ENCODE assay signal across 13 cellular contexts in the genomic region with DNA sequence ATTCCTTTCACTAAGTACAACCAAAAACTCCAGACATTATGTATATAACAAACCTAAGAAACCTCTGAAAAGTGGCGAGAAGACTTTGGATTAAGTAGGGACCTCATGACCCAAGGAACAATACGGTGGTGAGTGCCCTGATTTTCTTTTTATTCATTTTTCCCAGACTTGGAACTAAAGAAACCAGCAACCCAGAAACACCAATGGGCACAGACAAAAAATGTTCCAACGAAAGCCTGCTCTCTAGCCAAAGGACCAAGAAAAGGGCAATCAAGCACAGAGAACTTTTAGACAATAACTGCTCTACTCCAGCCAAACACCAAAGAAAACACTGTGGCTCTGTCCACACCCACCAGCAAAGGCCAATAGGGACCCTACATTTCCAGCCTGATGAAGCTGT.
A peak's percentile ranks its signal among the peaks of the same experiment; 100 is the strongest.
DNase-seq lines count a peak whose midpoint lies in the region; ATAC-seq and TF ChIP-seq lines count a peak whose summit lies in the region.
"Had no signal": no experiment of that assay in that cellular context is flagged by ENCODE, and none has a peak within 500 bp of the region (broad histone marks: within the 10 kb centered on the region; RNA-seq: fewer than 3 reads in every experiment).

No MANE protein-coding gene starts in this region.

- no peak overlapping the region for H3K27ac ChIP-seq in CD8-positive, alpha-beta T cell (ENCODE audit: low read depth, low read length)
- H3K27ac ChIP-seq in naive thymus-derived CD4-positive, alpha-beta T cell (ENCODE audit: low read depth, low read length), result no peak overlapping the region
- H3K27ac ChIP-seq: C4-2B had no signal

- H3K27me3 Mint-ChIP-seq in CD8-positive, alpha-beta T cell (ENCODE audit: low read depth), result no peaks in the 10 kb centered on the region
- H3K27me3 Mint-ChIP-seq in activated T-helper 17 cell treated with anti-CD3 and anti-CD28 coated beads, Interleukin-2, amount 50 U/mL, for 72 hours, result no peaks in the 10 kb centered on the region
- peaks cover 0 to 15% (median 0%) of the 10 kb centered on the region in 5 donors for H3K27me3 Mint-ChIP-seq in naive thymus-derived CD4-positive, alpha-beta T cell
- H3K27me3 Mint-ChIP-seq in T-helper 2 cell treated with Interferon-gamma antibody and Interleukin-4, amounts not matched to agents 5 μg/mL and 100 μg/mL, for 36 hours (ENCODE audit: low read depth), result peaks cover 14% of the 10 kb centered on the region

- H3K27me3 ChIP-seq in CD8-positive, alpha-beta T cell (ENCODE audit: insufficient read depth, low read length), result no peaks in the 10 kb centered on the region
- H3K27me3 ChIP-seq in naive thymus-derived CD4-positive, alpha-beta T cell (ENCODE audit: control insufficient read depth in 2 of 2, insufficient read depth in 2 of 2, low read length in 2 of 2), result no peaks in the 10 kb centered on the region
- H3K27me3 ChIP-seq: BE2C had no signal

- POLR2A ChIA-PET in CD8-positive, alpha-beta T cell (lab: Charles Lee), result interaction anchor here (1.5 kb wide), 1 partner anchor 37 kb away, joined by 5 read pairs; no protein-coding TSS in a partner anchor
- POLR2A ChIA-PET in naive thymus-derived CD4-positive, alpha-beta T cell (lab: Charles Lee), result no interaction called here

- no peak for TF ChIP-seq POLR2A in erythroblast (IDR thresholded peaks at IDR 0.05; ENCODE audit: low read length)

- peaks cover 42% of the 10 kb centered on the region for H3K4me1 Mint-ChIP-seq in CD8-positive, alpha-beta T cell (ENCODE audit: low read depth)
- H3K4me1 Mint-ChIP-seq in activated T-helper 17 cell treated with anti-CD3 and anti-CD28 coated beads, Interleukin-2, amount 50 U/mL, for 72 hours, result peaks cover 27% of the 10 kb centered on the region
- peaks cover 30 to 59% (median 54%) of the 10 kb centered on the region in 7 donors for H3K4me1 Mint-ChIP-seq in naive thymus-derived CD4-positive, alpha-beta T cell
- H3K4me1 Mint-ChIP-seq in T-helper 2 cell treated with Interferon-gamma antibody and Interleukin-4, amounts not matched to agents 5 μg/mL and 100 μg/mL, for 36 hours (ENCODE audit: low read depth), result peaks cover 27% of the 10 kb centered on the region

- H3K4me3 Mint-ChIP-seq in CD8-positive, alpha-beta T cell, result no peak overlapping the region
- no peak overlapping the region for H3K4me3 Mint-ChIP-seq in activated T-helper 17 cell treated with anti-CD3 and anti-CD28 coated beads, Interleukin-2, amount 50 U/mL, for 72 hours
- H3K4me3 Mint-ChIP-seq in naive thymus-derived CD4-positive, alpha-beta T cell, result peak overlapping the region in 3 of 10 donors; percentile 0 to 61 (median 19)
- H3K4me3 Mint-ChIP-seq in T-helper 2 cell treated with Interferon-gamma antibody and Interleukin-4, amounts not matched to agents 5 μg/mL and 100 μg/mL, for 36 hours, result no peak overlapping the region

- DNase-seq in Ammon's horn (ENCODE audit: low spot score) (peak; percentile 45), SW480 (ENCODE audit: low spot score) (no peak), erythroblast (lab: John Stamatoyannopoulos, UW) (no peak)
- DNase-seq in CD8-positive, alpha-beta T cell, result no peak
- no peak for DNase-seq in naive thymus-derived CD4-positive, alpha-beta T cell
- no peak for DNase-seq in T-helper 2 cell treated with Interferon-gamma antibody and Interleukin-4, amounts not matched to agents 5 μg/mL and 100 μg/mL, for 36 hours (ENCODE audit: low spot score)
- DNase-seq: BE2C; Caco-2; CD8-positive, alpha-beta memory T cell had no signal

- H3K9me3 Mint-ChIP-seq in CD8-positive, alpha-beta T cell, result no peaks in the 10 kb centered on the region
- H3K9me3 Mint-ChIP-seq in activated T-helper 17 cell treated with anti-CD3 and anti-CD28 coated beads, Interleukin-2, amount 50 U/mL, for 72 hours, result no peaks in the 10 kb centered on the region
- peaks cover 0 to 10% (median 4%) of the 10 kb centered on the region in 11 donors for H3K9me3 Mint-ChIP-seq in naive thymus-derived CD4-positive, alpha-beta T cell
- H3K9me3 Mint-ChIP-seq in T-helper 2 cell treated with Interferon-gamma antibody and Interleukin-4, amounts not matched to agents 5 μg/mL and 100 μg/mL, for 36 hours, result peaks cover 7% of the 10 kb centered on the region

- H3K4me3 ChIP-seq in CD8-positive, alpha-beta T cell (ENCODE audit: low read depth, low read length), result no peak overlapping the region
- H3K4me3 ChIP-seq in naive thymus-derived CD4-positive, alpha-beta T cell (ENCODE audit: low read length), result no peak overlapping the region

- H3K27ac Mint-ChIP-seq in CD8-positive, alpha-beta T cell, result peak overlapping the region; percentile 20
- peak overlapping the region; percentile 10 for H3K27ac Mint-ChIP-seq in activated T-helper 17 cell treated with anti-CD3 and anti-CD28 coated beads, Interleukin-2, amount 50 U/mL, for 72 hours
- peak overlapping the region in 5 of 9 donors; percentile 1 to 78 (median 28) for H3K27ac Mint-ChIP-seq in naive thymus-derived CD4-positive, alpha-beta T cell
- no peak overlapping the region for H3K27ac Mint-ChIP-seq in T-helper 2 cell treated with Interferon-gamma antibody and Interleukin-4, amounts not matched to agents 5 μg/mL and 100 μg/mL, for 36 hours

- no peaks in the 10 kb centered on the region for H3K36me3 Mint-ChIP-seq in CD8-positive, alpha-beta T cell
- H3K36me3 Mint-ChIP-seq in activated T-helper 17 cell treated with anti-CD3 and anti-CD28 coated beads, Interleukin-2, amount 50 U/mL, for 72 hours (ENCODE audit: low read depth), result no peaks in the 10 kb centered on the region
- H3K36me3 Mint-ChIP-seq in naive thymus-derived CD4-positive, alpha-beta T cell, result peaks cover 0 to 17% (median 0%) of the 10 kb centered on the region in 5 donors
- no peaks in the 10 kb centered on the region for H3K36me3 Mint-ChIP-seq in T-helper 2 cell treated with Interferon-gamma antibody and Interleukin-4, amounts not matched to agents 5 μg/mL and 100 μg/mL, for 36 hours (ENCODE audit: low read depth)
- H3K36me3 Mint-ChIP-seq: CD8-positive, alpha-beta memory T cell had no signal

- CTCF ChIA-PET in CD8-positive, alpha-beta T cell (lab: Charles Lee), result interaction anchor here (1.3 kb wide), 1 partner anchor 34 kb away, joined by 5 read pairs; no protein-coding TSS in a partner anchor
- CTCF ChIA-PET in naive thymus-derived CD4-positive, alpha-beta T cell (lab: Charles Lee), result no interaction called here

- TF ChIP-seq CTCF in CD8-positive, alpha-beta T cell (IDR thresholded peaks at IDR 0.05), result no peak

- H3K9me3 ChIP-seq in CD8-positive, alpha-beta T cell (ENCODE audit: low read length), result no peaks in the 10 kb centered on the region
- H3K9me3 ChIP-seq in naive thymus-derived CD4-positive, alpha-beta T cell (ENCODE audit: control insufficient read depth in 2 of 3, low read length in 3 of 3), result no peaks in the 10 kb centered on the region
- H3K9me3 ChIP-seq: BE2C, Caco-2 had no signal

- H3K4me1 ChIP-seq in CD8-positive, alpha-beta T cell (ENCODE audit: insufficient read depth, low read length), result peaks cover 22% of the 10 kb centered on the region
- H3K4me1 ChIP-seq in naive thymus-derived CD4-positive, alpha-beta T cell (ENCODE audit: control insufficient read depth in 2 of 2, insufficient read depth in 2 of 2, low read length in 2 of 2), result peaks cover 0 to 31% of the 10 kb centered on the region in 2 donors
- H3K4me1 ChIP-seq: BE2C, Caco-2 had no signal

- no peak for ATAC-seq in CD8-positive, alpha-beta T cell
- ATAC-seq in activated T-helper 17 cell treated with anti-CD3 and anti-CD28 coated beads, Interleukin-2, amount 50 U/mL, for 72 hours (replicated peaks), result no peak
- ATAC-seq in naive thymus-derived CD4-positive, alpha-beta T cell, result no peak
- ATAC-seq: HCT116, HepG2 had no signal

- no peaks in the 10 kb centered on the region for H3K36me3 ChIP-seq in CD8-positive, alpha-beta T cell (ENCODE audit: insufficient read depth, low read length)
- no peaks in the 10 kb centered on the region for H3K36me3 ChIP-seq in naive thymus-derived CD4-positive, alpha-beta T cell (ENCODE audit: control insufficient read depth in 2 of 3, insufficient read depth in 3 of 3, low read length in 3 of 3)
- H3K36me3 ChIP-seq: BE2C had no signal

- intact Hi-C loops in CD8-positive, alpha-beta T cell (cut with DNase I, micrococcal nuclease), result loop anchor here in 1 of 2 experiments (5.0 kb wide), 1 partner anchor 35 kb away; no protein-coding TSS in a partner anchor
- intact Hi-C loops in naive thymus-derived CD4-positive, alpha-beta T cell (cut with micrococcal nuclease), result loop anchor here in 1 of 2 donors (5.0 kb wide), 1 partner anchor 40 kb away; no protein-coding TSS in a partner anchor
